8 cellular contexts compared by ENCODE assay signal in genomic region chr20:53871541-53871940, GRCh38.
DNase-seq lines count a peak whose midpoint lies in the region; ATAC-seq and TF ChIP-seq lines count a peak whose summit lies in the region.

No MANE protein-coding gene starts in this region.

- H3K4me3 ChIP-seq in BLaER1: no peak overlapping the region
- H3K4me3 ChIP-seq in HUES64 (ENCODE audit: low read length): no peak overlapping the region
- H3K4me3 ChIP-seq in foreskin fibroblast (ENCODE audit: low read depth in 1 of 2, low read length in 2 of 2): no peak overlapping the region

- H3K4me2 ChIP-seq in BLaER1: peak overlapping the region; percentile 86

- peak overlapping the region; percentile 87 for H3K27ac ChIP-seq in BLaER1
- H3K27ac ChIP-seq in HUES64 (ENCODE audit: low read depth, low read length): peak overlapping the region; percentile 9; the same call in 1 of the 2 replicates

- no peaks in the 10 kb centered on the region for H3K27me3 Mint-ChIP-seq in activated naive CD8-positive, alpha-beta T cell treated with anti-CD3 and anti-CD28 coated beads, Interleukin-2, amount 50 U/mL, for 24 hours
- no peaks in the 10 kb centered on the region for H3K27me3 Mint-ChIP-seq in natural killer cell (ENCODE audit: low read depth in 2 of 2)

- no peak for TF ChIP-seq CTCF in natural killer cell (IDR thresholded peaks at IDR 0.05)
- TF ChIP-seq CTCF in foreskin fibroblast (IDR thresholded peaks at IDR 0.05; ENCODE audit: low read depth, low read length): no peak

- no peak for DNase-seq in activated naive CD8-positive, alpha-beta T cell treated with anti-CD3 and anti-CD28 coated beads, Interleukin-2, amount 50 U/mL, for 24 hours
- DNase-seq in natural killer cell (no peak), NCI-H1417 (lab: John Stamatoyannopoulos, UW) (no peak), T1000 (lab: John Stamatoyannopoulos, UW) (no peak), foreskin fibroblast (no peak), C1 segment of cervical spinal cord (lab: John Stamatoyannopoulos, UW) (no peak)

- intact Hi-C loops in natural killer cell (cut with micrococcal nuclease): loop anchor here (5.0 to 10.0 kb wide), 2 partner anchors 47 to 119 kb away; no protein-coding TSS in a partner anchor

- H3K9ac ChIP-seq in BLaER1 (peak overlapping the region; percentile 71), HUES64 (ENCODE audit: low read depth, low read length) (no peak overlapping the region)

- H3K36me3 ChIP-seq in BLaER1 (no peaks in the 10 kb centered on the region), HUES64 (ENCODE audit: insufficient read depth, low read length) (no peaks in the 10 kb centered on the region)

- H3K4me1 Mint-ChIP-seq in activated naive CD8-positive, alpha-beta T cell treated with anti-CD3 and anti-CD28 coated beads, Interleukin-2, amount 50 U/mL, for 24 hours: peaks cover 63% of the 10 kb centered on the region
- H3K4me1 Mint-ChIP-seq in natural killer cell: peaks cover 41 to 49% of the 10 kb centered on the region in 2 donors

- no peaks in the 10 kb centered on the region for H3K9me3 Mint-ChIP-seq in activated naive CD8-positive, alpha-beta T cell treated with anti-CD3 and anti-CD28 coated beads, Interleukin-2, amount 50 U/mL, for 24 hours
- H3K9me3 Mint-ChIP-seq in natural killer cell: no peaks in the 10 kb centered on the region

- H3K9me3 ChIP-seq in BLaER1 (no peaks in the 10 kb centered on the region), HUES64 (ENCODE audit: insufficient read depth, low read depth, low read length) (no peaks in the 10 kb centered on the region)

- no peak overlapping the region for H3K4me3 Mint-ChIP-seq in activated naive CD8-positive, alpha-beta T cell treated with anti-CD3 and anti-CD28 coated beads, Interleukin-2, amount 50 U/mL, for 24 hours
- H3K4me3 Mint-ChIP-seq in natural killer cell: no peak overlapping the region

- no peaks in the 10 kb centered on the region for H3K27me3 ChIP-seq in BLaER1
- no peaks in the 10 kb centered on the region for H3K27me3 ChIP-seq in HUES64 (ENCODE audit: insufficient read depth, low read length)

- H3K4me1 ChIP-seq in BLaER1 (peaks cover 65% of the 10 kb centered on the region), HUES64 (ENCODE audit: insufficient read depth, low read length) (peaks cover 54% of the 10 kb centered on the region)

- 81% methylated on average over 3 of the region's 3 CpGs for WGBS in HUES64

- H3K36me3 Mint-ChIP-seq in activated naive CD8-positive, alpha-beta T cell treated with anti-CD3 and anti-CD28 coated beads, Interleukin-2, amount 50 U/mL, for 24 hours (ENCODE audit: low read depth): no peaks in the 10 kb centered on the region
- no peaks in the 10 kb centered on the region for H3K36me3 Mint-ChIP-seq in natural killer cell

- H4K20me1 ChIP-seq in BLaER1: no peaks in the 10 kb centered on the region

- peak overlapping the region; percentile 91 for H3K27ac Mint-ChIP-seq in activated naive CD8-positive, alpha-beta T cell treated with anti-CD3 and anti-CD28 coated beads, Interleukin-2, amount 50 U/mL, for 24 hours
- H3K27ac Mint-ChIP-seq in natural killer cell: peak overlapping the region; percentile 81 to 96

- no peak for ATAC-seq in activated naive CD8-positive, alpha-beta T cell treated with anti-CD3 and anti-CD28 coated beads, Interleukin-2, amount 50 U/mL, for 24 hours
- ATAC-seq in natural killer cell: no peak
